Comparison of ENCODE assay signal across 24 cellular contexts in the genomic region with DNA sequence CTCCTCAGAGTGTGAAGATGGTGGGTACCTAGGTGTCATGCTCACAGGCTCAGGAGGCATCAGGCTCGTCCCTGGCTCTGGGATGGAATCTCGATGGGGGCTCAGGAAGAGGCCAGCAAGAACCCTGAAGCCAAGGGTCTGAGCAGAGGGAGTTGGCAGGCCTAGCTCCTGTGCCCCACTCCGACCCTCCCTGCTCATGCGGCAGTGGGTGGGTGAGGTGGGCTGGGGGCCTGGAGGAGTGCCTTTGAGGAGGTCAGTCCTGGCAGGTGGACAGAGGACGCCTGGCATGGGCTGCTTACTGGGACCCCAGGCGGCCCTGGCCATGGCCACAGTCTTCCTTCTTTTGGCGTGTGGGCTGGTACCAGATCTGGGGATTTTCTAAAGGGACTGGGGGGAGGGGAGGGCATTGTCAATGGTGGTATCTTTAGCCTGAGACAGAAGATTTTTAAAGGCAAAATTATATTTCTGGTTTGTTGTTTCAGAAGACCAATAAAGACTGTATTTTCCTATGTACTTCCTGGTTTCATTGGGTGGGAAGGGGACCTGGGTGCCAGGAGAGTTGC. TPM values are rescaled to one million over a fixed set of nuclear protein-coding genes. Genes with fewer than 3 reads are reported as not detected.
"Had no signal": no experiment of that assay in that cellular context is flagged by ENCODE, and none has a peak within 500 bp of the region (broad histone marks: within the 10 kb centered on the region; RNA-seq: fewer than 3 reads in every experiment).

No MANE protein-coding gene starts in this region.

- H3K4me3 Mint-ChIP-seq: activated CD4-positive, alpha-beta memory T cell treated with anti-CD3 and anti-CD28 coated beads for 36 hours; activated CD4-positive, alpha-beta T cell treated with anti-CD3 and anti-CD28 coated beads for 36 hours; activated naive CD4-positive, alpha-beta T cell treated with anti-CD3 and anti-CD28 coated beads, Interleukin-2, amount 50 U/mL, for 24 hours; activated T-cell treated with anti-CD3 and anti-CD28 coated beads, Interleukin-2, amount 50 U/mL, for 4 hours; naive thymus-derived CD4-positive, alpha-beta T cell; stimulated activated naive CD8-positive, alpha-beta T cell treated with anti-CD3 and anti-CD28 coated beads, Interleukin-15, amount 100 ng/mL, for 72 hours; T-helper 1 cell treated with Interleukin-12 subunit alpha and Interleukin-12 subunit beta and Interleukin-4 antibody, amounts not matched to agents 30 μg/mL and 1 μg/mL, for 36 hours had no signal

- H3K9me3 ChIP-seq: adrenal gland, esophagus squamous epithelium, left lung, mucosa of descending colon, neutrophil, prostate gland, right lobe of liver had no signal

- H3K27me3 ChIP-seq: adrenal gland, hepatocyte, right lobe of liver had no signal

- H3K79me2 ChIP-seq: hepatocyte had no signal

- H3K9me3 Mint-ChIP-seq: activated CD4-positive, alpha-beta memory T cell treated with anti-CD3 and anti-CD28 coated beads for 36 hours; activated naive CD4-positive, alpha-beta T cell treated with anti-CD3 and anti-CD28 coated beads, Interleukin-2, amount 50 U/mL, for 24 hours; activated T-cell treated with anti-CD3 and anti-CD28 coated beads, Interleukin-2, amount 50 U/mL, for 4 hours; naive thymus-derived CD4-positive, alpha-beta T cell; stimulated activated naive CD8-positive, alpha-beta T cell treated with anti-CD3 and anti-CD28 coated beads, Interleukin-15, amount 100 ng/mL, for 72 hours; T-helper 1 cell treated with Interleukin-12 subunit alpha and Interleukin-12 subunit beta and Interleukin-4 antibody, amounts not matched to agents 30 μg/mL and 1 μg/mL, for 36 hours had no signal

- H3K27ac Mint-ChIP-seq: activated CD4-positive, alpha-beta memory T cell treated with anti-CD3 and anti-CD28 coated beads for 36 hours; activated CD4-positive, alpha-beta T cell treated with anti-CD3 and anti-CD28 coated beads for 36 hours; activated naive CD4-positive, alpha-beta T cell treated with anti-CD3 and anti-CD28 coated beads, Interleukin-2, amount 50 U/mL, for 24 hours; naive thymus-derived CD4-positive, alpha-beta T cell; T-helper 1 cell treated with Interleukin-12 subunit alpha and Interleukin-12 subunit beta and Interleukin-4 antibody, amounts not matched to agents 30 μg/mL and 1 μg/mL, for 36 hours had no signal

- H3K36me3 Mint-ChIP-seq: activated CD4-positive, alpha-beta memory T cell treated with anti-CD3 and anti-CD28 coated beads for 36 hours; activated naive CD4-positive, alpha-beta T cell treated with anti-CD3 and anti-CD28 coated beads, Interleukin-2, amount 50 U/mL, for 24 hours; naive thymus-derived CD4-positive, alpha-beta T cell had no signal

- H3K36me3 ChIP-seq: adrenal gland, esophagus squamous epithelium, left lung, neutrophil, prostate gland, right lobe of liver had no signal

- H3K4me1 Mint-ChIP-seq: activated CD4-positive, alpha-beta T cell treated with anti-CD3 and anti-CD28 coated beads for 36 hours; activated naive CD4-positive, alpha-beta T cell treated with anti-CD3 and anti-CD28 coated beads, Interleukin-2, amount 50 U/mL, for 24 hours; naive thymus-derived CD4-positive, alpha-beta T cell; stimulated activated naive CD8-positive, alpha-beta T cell treated with anti-CD3 and anti-CD28 coated beads, Interleukin-15, amount 100 ng/mL, for 72 hours had no signal

- H3K4me1 ChIP-seq: adrenal gland, left lung, prostate gland, right lobe of liver had no signal

- ATAC-seq: activated T-cell treated with anti-CD3 and anti-CD28 coated beads, Interleukin-2, amount 50 U/mL, for 4 hours; left lung; mucosa of descending colon; naive thymus-derived CD4-positive, alpha-beta T cell; right lobe of liver; stimulated activated naive CD8-positive, alpha-beta T cell treated with anti-CD3 and anti-CD28 coated beads, Interleukin-15, amount 100 ng/mL, for 72 hours had no signal

- H2AFZ ChIP-seq: hepatocyte had no signal

- DNase-seq: activated CD4-positive, alpha-beta memory T cell treated with anti-CD3 and anti-CD28 coated beads for 36 hours; activated CD4-positive, alpha-beta T cell treated with anti-CD3 and anti-CD28 coated beads for 36 hours; activated effector memory CD4-positive, alpha-beta T cell treated with Interleukin-2 at 50 U/mL for 16 hours; activated T-cell treated with anti-CD3 and anti-CD28 coated beads, Interleukin-2, amount 50 U/mL, for 4 hours; adrenal gland; central memory CD4-positive, alpha-beta T cell; cortex of kidney; effector CD8-positive, alpha-beta T cell; esophagus squamous epithelium; naive thymus-derived CD4-positive, alpha-beta T cell; stimulated activated naive CD8-positive, alpha-beta T cell treated with anti-CD3 and anti-CD28 coated beads, Interleukin-15, amount 100 ng/mL, for 72 hours had no signal

- H3K27ac ChIP-seq: adrenal gland, esophagus squamous epithelium, hepatocyte, left lung, neutrophil, prostate gland, right lobe of liver had no signal

- H3K4me3 ChIP-seq: adrenal gland, esophagus squamous epithelium, hepatocyte, left lung, mucosa of descending colon, prostate gland, right lobe of liver had no signal

- H3K4me2 ChIP-seq: hepatocyte had no signal

RNA-seq across cellular contexts. Expression of a gene that starts 16.0 kb away (rescaled TPM):
- total RNA-seq: activated CD4-positive, alpha-beta memory T cell treated with anti-CD3 and anti-CD28 coated beads for 36 hours; activated CD4-positive, alpha-beta T cell treated with anti-CD3 and anti-CD28 coated beads for 36 hours; adrenal gland; endothelial cell of umbilical vein; esophagus squamous epithelium; fibroblast of villous mesenchyme; glomerular endothelial cell; hepatocyte; left lung; mucosa of descending colon; prostate gland; right lobe of liver; ureter had no signal
- polyA plus RNA-seq: adrenal gland; endothelial cell of umbilical vein; hepatocyte; keratinocyte; naive thymus-derived CD4-positive, alpha-beta T cell had no signal
